ENCODE assay signal across 10 cellular contexts in the genomic region with DNA sequence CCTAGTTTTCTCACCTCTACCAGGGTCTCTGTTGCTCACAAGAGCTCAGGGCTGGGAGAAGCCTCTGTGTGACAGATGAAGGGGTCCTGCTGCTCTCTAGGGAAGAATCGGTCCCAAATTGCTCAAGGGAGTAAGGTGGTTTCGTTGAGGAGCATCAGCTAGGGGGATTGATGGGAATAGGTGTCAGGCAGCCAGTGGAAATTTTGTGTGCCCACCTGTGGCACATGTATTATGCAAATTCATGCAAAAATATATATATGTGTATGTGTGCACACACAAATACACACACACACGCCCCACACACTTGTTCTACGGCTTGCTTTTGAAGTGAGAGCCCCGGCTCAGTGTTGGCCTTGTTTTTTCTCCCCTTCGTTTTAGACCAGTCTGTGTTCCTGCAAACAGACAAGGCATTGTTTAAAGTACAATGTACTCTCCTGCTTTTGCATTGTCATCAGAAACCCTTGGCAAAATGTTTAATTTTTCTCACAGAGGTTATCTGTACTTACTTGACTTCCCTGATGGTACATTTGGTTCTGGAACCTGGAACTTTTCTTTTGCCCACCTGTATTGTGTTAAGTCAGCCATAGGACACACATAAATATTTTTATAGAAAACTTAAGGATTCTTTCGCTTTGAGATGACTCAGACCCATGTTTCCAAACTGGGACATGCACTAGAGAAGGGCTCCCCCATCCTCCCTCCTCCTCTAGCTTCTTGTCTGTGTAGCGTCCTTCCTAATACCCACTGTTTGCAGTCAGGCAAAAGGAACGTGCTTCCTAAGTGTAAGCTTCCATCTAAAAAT. TPM values are rescaled to one million over a fixed set of nuclear protein-coding genes. Genes with fewer than 3 reads are reported as not detected.
DNase-seq lines count a peak whose midpoint lies in the region; ATAC-seq and TF ChIP-seq lines count a peak whose summit lies in the region.
"Had no signal": no experiment of that assay in that cellular context is flagged by ENCODE, and none has a peak within 500 bp of the region (broad histone marks: within the 10 kb centered on the region; RNA-seq: fewer than 3 reads in every experiment).

No MANE protein-coding gene starts in this region.

- intact Hi-C loops in heart right ventricle (cut with DNase I) = loop anchor here in 2 of 10 donors (2.0 to 5.0 kb wide), 3 partner anchors 29 to 67 kb away; no protein-coding TSS in a partner anchor
- intact Hi-C loops in cardiac septum (cut with DNase I) = no loop called here
- intact Hi-C loops in vagina (cut with DNase I) = no loop called here

- no peak overlapping the region for H3K4me3 Mint-ChIP-seq in endothelial cell (ENCODE audit: unreplicated experiment)

- no peaks in the 10 kb centered on the region for H3K27me3 Mint-ChIP-seq in endothelial cell (ENCODE audit: unreplicated experiment)

- no peaks in the 10 kb centered on the region for H3K9me3 ChIP-seq in heart right ventricle
- no peaks in the 10 kb centered on the region for H3K9me3 ChIP-seq in muscle layer of duodenum (ENCODE audit: control insufficient read depth in 1 of 2, low read length in 2 of 2)
- H3K9me3 ChIP-seq in vagina = no peaks in the 10 kb centered on the region

- WGBS in heart right ventricle, 2 donors = 47 to 49% methylated on average over 9 of the region's 9 CpGs

- H3K36me3 ChIP-seq in heart right ventricle (no peaks in the 10 kb centered on the region), muscle layer of duodenum (ENCODE audit: control insufficient read depth in 1 of 2, insufficient read depth in 2 of 2, low read length in 2 of 2) (no peaks in the 10 kb centered on the region), vagina (no peaks in the 10 kb centered on the region)

- DNase-seq in heart right ventricle = no peak
- no peak for DNase-seq in cardiac septum (ENCODE audit: low spot score)
- no peak for DNase-seq in endothelial cell (ENCODE audit: low spot score)
- DNase-seq in vagina (ENCODE audit: extremely low spot score in 2 of 2) = no peak
- DNase-seq in SK-N-DZ (ENCODE audit: low spot score) = no peak
- DNase-seq in NCI-H2196 treated with DMSO at 0.1 percent for 48 hours (lab: John Stamatoyannopoulos, UW; ENCODE audit: unreplicated experiment) = no peak
- no peak for DNase-seq in HEK293T (ENCODE audit: extremely low spot score)
- DNase-seq: activated CD4-positive, alpha-beta T cell treated with anti-CD3 and anti-CD28 coated beads for 1 hour; glutamatergic neuron had no signal

- no peaks in the 10 kb centered on the region for H3K9me3 Mint-ChIP-seq in endothelial cell (ENCODE audit: unreplicated experiment)

- ATAC-seq in heart right ventricle = peak in 4 of 8 donors; percentile 14 to 50 (median 31)

- H3K4me1 ChIP-seq in heart right ventricle = peaks cover 73 to 98% (median 96%) of the 10 kb centered on the region in 9 donors
- H3K4me1 ChIP-seq in muscle layer of duodenum (ENCODE audit: control insufficient read depth in 1 of 2, insufficient read depth in 2 of 2, low read length in 2 of 2) = peaks cover 68 to 88% of the 10 kb centered on the region in 2 donors
- peaks cover 97% of the 10 kb centered on the region for H3K4me1 ChIP-seq in vagina

- POLR2A ChIA-PET in HEK293T (lab: Yijun Ruan, JAX) = interaction anchor here (0.9 kb wide), 1 partner anchor 29 kb away, joined by 3 read pairs; no protein-coding TSS in a partner anchor

- peaks cover 48% of the 10 kb centered on the region for H3K4me1 Mint-ChIP-seq in endothelial cell (ENCODE audit: unreplicated experiment)

- no peak for TF ChIP-seq POLR2A in vagina (IDR thresholded peaks at IDR 0.05)

- no peaks in the 10 kb centered on the region for H3K27me3 ChIP-seq in heart right ventricle
- no peaks in the 10 kb centered on the region for H3K27me3 ChIP-seq in muscle layer of duodenum (ENCODE audit: low read depth, low read length)
- H3K27me3 ChIP-seq in vagina = no peaks in the 10 kb centered on the region

- TF ChIP-seq CTCF in heart right ventricle (IDR thresholded peaks at IDR 0.05) (no peak), endothelial cell (IDR thresholded peaks at IDR 0.05; ENCODE audit: unreplicated experiment) (no peak), vagina (IDR thresholded peaks at IDR 0.05) (no peak)

- CTCF ChIA-PET in HEK293T (lab: Yijun Ruan, JAX) = no interaction called here

- peak overlapping the region; percentile 13 to 85 (median 74) for H3K27ac ChIP-seq in heart right ventricle
- H3K27ac ChIP-seq in muscle layer of duodenum (ENCODE audit: low read length) = peak overlapping the region; percentile 89
- peak overlapping the region; percentile 83 for H3K27ac ChIP-seq in vagina

- H3K4me3 ChIP-seq in heart right ventricle = no peak overlapping the region
- peak overlapping the region in 1 of 2 donors; percentile 16 for H3K4me3 ChIP-seq in muscle layer of duodenum (ENCODE audit: low read depth in 1 of 2, low read length in 2 of 2)
- peak overlapping the region in 1 of 2 donors; percentile 3 for H3K4me3 ChIP-seq in vagina

- peaks cover 6% of the 10 kb centered on the region for H3K36me3 Mint-ChIP-seq in endothelial cell (ENCODE audit: low read depth, unreplicated experiment)

- peak overlapping the region; percentile 94 for H3K27ac Mint-ChIP-seq in endothelial cell (ENCODE audit: unreplicated experiment)

TF ChIP-seq in HEK293T, 16 proteins besides CTCF, POLR2A, EP300 and RAD21:
- TF ChIP-seq ARNT (IDR thresholded peaks at IDR 0.05) = no peak
- no peak for TF ChIP-seq TARDBP (IDR thresholded peaks at IDR 0.05)
- TF ChIP-seq NFRKB (IDR thresholded peaks at IDR 0.05) = no peak
- TF ChIP-seq BHLHE40 (IDR thresholded peaks at IDR 0.05; ENCODE audit: borderline replicate concordance) = no peak
- no peak for TF ChIP-seq CTBP1 (IDR thresholded peaks at IDR 0.05; ENCODE audit: borderline replicate concordance)
- TF ChIP-seq ZNF384 (IDR thresholded peaks at IDR 0.05) = no peak
- TF ChIP-seq LEF1 (IDR thresholded peaks at IDR 0.05; ENCODE audit: borderline replicate concordance) = no peak
- no peak for TF ChIP-seq L3MBTL2 (conservative IDR thresholded peaks at IDR 0.05)
- TF ChIP-seq FOXM1 (IDR thresholded peaks at IDR 0.05; ENCODE audit: borderline replicate concordance) = no peak
- TF ChIP-seq FOXK2 (IDR thresholded peaks at IDR 0.05) = no peak
- TF ChIP-seq ELF4 (IDR thresholded peaks at IDR 0.05) = no peak
- TF ChIP-seq, protein P1, sequence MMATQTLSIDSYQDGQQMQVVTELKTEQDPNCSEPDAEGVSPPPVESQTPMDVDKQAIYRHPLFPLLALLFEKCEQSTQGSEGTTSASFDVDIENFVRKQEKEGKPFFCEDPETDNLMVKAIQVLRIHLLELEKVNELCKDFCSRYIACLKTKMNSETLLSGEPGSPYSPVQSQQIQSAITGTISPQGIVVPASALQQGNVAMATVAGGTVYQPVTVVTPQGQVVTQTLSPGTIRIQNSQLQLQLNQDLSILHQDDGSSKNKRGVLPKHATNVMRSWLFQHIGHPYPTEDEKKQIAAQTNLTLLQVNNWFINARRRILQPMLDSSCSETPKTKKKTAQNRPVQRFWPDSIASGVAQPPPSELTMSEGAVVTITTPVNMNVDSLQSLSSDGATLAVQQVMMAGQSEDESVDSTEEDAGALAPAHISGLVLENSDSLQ (IDR thresholded peaks at IDR 0.05) = no peak
- no peak for TF ChIP-seq SUZ12 (IDR thresholded peaks at IDR 0.05)
- no peak for TF ChIP-seq FOXA1 (IDR thresholded peaks at IDR 0.05)
- no peak for TF ChIP-seq HDGF (IDR thresholded peaks at IDR 0.05; ENCODE audit: borderline replicate concordance)
- no peak for TF ChIP-seq SP1 (IDR thresholded peaks at IDR 0.05)

RNA-seq across cellular contexts. Expression of a gene that starts 26.7 kb away (rescaled TPM):
- total RNA-seq in heart right ventricle (10 to 100 TPM; 29.4 to 52.6 (median 37.7) TPM), cardiac septum (32.1 TPM), endothelial cell (ENCODE audit: unreplicated experiment) (34.6 TPM), vagina (110 TPM)
- 10 to 100 TPM; 16.8 to 19.3 TPM for polyA plus RNA-seq in heart right ventricle
- 25.5 and 26.1 TPM in 2 replicates for polyA plus RNA-seq in SK-N-DZ (2014; cell fraction: cytosol; rRNA removed)
- polyA plus RNA-seq in SK-N-DZ (2014; cell fraction: nucleus; rRNA removed) = 9.4 and 14.1 TPM in 2 replicates
